8 cellular contexts compared by ENCODE assay signal in genomic region chr15:51382787-51383186, GRCh38. TPM values are rescaled to one million over a fixed set of nuclear protein-coding genes. Genes with fewer than 3 reads are reported as not detected.
DNase-seq lines count a peak whose midpoint lies in the region; ATAC-seq and TF ChIP-seq lines count a peak whose summit lies in the region.

No MANE protein-coding gene starts in this region.

- no peak overlapping the region for H3K4me3 ChIP-seq in BE2C (ENCODE audit: low read depth, low read length)
- H3K4me3 ChIP-seq in OCI-LY3 (ENCODE audit: low read length) = no peak overlapping the region
- H3K4me3 ChIP-seq in fibroblast of mammary gland (ENCODE audit: control insufficient read depth, low read depth, low read length) = no peak overlapping the region
- no peak overlapping the region for H3K4me3 ChIP-seq in testis

- 29 to 39% methylated on average over 4 of the region's 4 CpGs for WGBS in testis, 2 donors

- H3K27ac ChIP-seq in OCI-LY3 (ENCODE audit: low read length) = no peak overlapping the region
- no peak overlapping the region for H3K27ac ChIP-seq in testis

- ATAC-seq in HG02885 (IDR thresholded peaks at IDR 0.05; ENCODE audit: poor library complexity, unreplicated experiment) = no peak

- TF ChIP-seq CTCF in BE2C (IDR thresholded peaks at IDR 0.05; ENCODE audit: low read depth, low read length) (peak; percentile 81), OCI-LY3 (IDR thresholded peaks at IDR 0.05; ENCODE audit: low read depth, low read length) (peak; percentile 60), fibroblast of mammary gland (conservative IDR thresholded peaks at IDR 0.05; ENCODE audit: control insufficient read depth, insufficient read depth, low read depth, low read length) (peak; percentile 78), testis (IDR thresholded peaks at IDR 0.05) (peak; percentile 38 to 59 (median 45))

- no peak overlapping the region for H3K9ac ChIP-seq in OCI-LY3 (ENCODE audit: low read length)

- H3K27me3 ChIP-seq in BE2C (no peaks in the 10 kb centered on the region), OCI-LY3 (ENCODE audit: low read depth, low read length) (no peaks in the 10 kb centered on the region; the same call in 1 of the 2 replicates), testis (no peaks in the 10 kb centered on the region)

- H3K9me3 ChIP-seq in BE2C = no peaks in the 10 kb centered on the region
- H3K9me3 ChIP-seq in OCI-LY3 (ENCODE audit: insufficient read depth, low read length) = no peaks in the 10 kb centered on the region
- no peaks in the 10 kb centered on the region for H3K9me3 ChIP-seq in testis

- no peak overlapping the region for H3K4me2 ChIP-seq in OCI-LY3 (ENCODE audit: low read length)

- no peaks in the 10 kb centered on the region for H3K36me3 ChIP-seq in BE2C
- H3K36me3 ChIP-seq in OCI-LY3 (replicated peaks; ENCODE audit: low read depth, low read length) = no peaks in the 10 kb centered on the region
- H3K36me3 ChIP-seq in testis (ENCODE audit: low read depth, missing control alignments) = no peaks in the 10 kb centered on the region

- TF ChIP-seq POLR2A in testis (IDR thresholded peaks at IDR 0.05) = no peak

- intact Hi-C loops in testis (cut with DNase I; ENCODE audit: low total_unique reads) = no loop called here

- DNase-seq in BE2C (peak; percentile 66), H4 (ENCODE audit: low spot score) (peak; percentile 42), fibroblast of mammary gland (ENCODE audit: low read depth) (peak; percentile 60), testis (peak; percentile 65), GOT3 (lab: John Stamatoyannopoulos, UW) (no peak)
- DNase-seq in activated CD4-positive, CD25-positive, alpha-beta regulatory T cell treated with anti-CD3 and anti-CD28 coated beads, Interleukin-2, amount 50 U/mL, for 72 hours = no peak

- no peaks in the 10 kb centered on the region for H3K79me2 ChIP-seq in OCI-LY3 (ENCODE audit: low read length)

- no peaks in the 10 kb centered on the region for H4K20me1 ChIP-seq in OCI-LY3 (ENCODE audit: insufficient read depth, low read length)

- no peak overlapping the region for H2AFZ ChIP-seq in OCI-LY3 (ENCODE audit: low read depth, low read length)

- H3K4me1 ChIP-seq in BE2C (peaks cover 8% of the 10 kb centered on the region), OCI-LY3 (ENCODE audit: low read length) (peaks cover 22% of the 10 kb centered on the region), testis (peaks cover 4% of the 10 kb centered on the region)

RNA-seq across cellular contexts. Expression of gene GLDN, which starts 41.3 kb away (rescaled TPM):
- polyA plus RNA-seq in BE2C (2012; ENCODE audit: insufficient read depth, insufficient read length, low read depth) = not detected
- total RNA-seq in H4 (2014; rRNA removed; shearing (Covaris generic)) = 55.3 and 66.0 TPM in 2 replicates
- total RNA-seq in testis = 1 to 10 TPM in 1 of 2 donors, under 1 TPM in 1; 0.37 to 1.3 TPM
- polyA plus RNA-seq in testis (ENCODE audit: insufficient read depth, low read depth, low replicate concordance) = 0.61 TPM

RNA-seq across cellular contexts. Expression of gene CYP19A1, which starts 44.4 kb away (rescaled TPM):
- polyA plus RNA-seq in BE2C (2012; ENCODE audit: insufficient read depth, insufficient read length, low read depth) = 0.56 TPM
- 0.90 and 4.8 TPM in 2 replicates for total RNA-seq in H4 (2014; rRNA removed; shearing (Covaris generic))
- total RNA-seq in testis = 1 to 10 TPM; 2.8 to 3.3 TPM
- polyA plus RNA-seq in testis (ENCODE audit: insufficient read depth, low read depth, low replicate concordance) = 29.0 TPM

Comparison
In these comparisons a context has a peak if more than half of its experiments do, and no peak if none do; other contexts are left out.
1. DNase-seq: peak in BE2C (single experiment), H4 (single experiment), fibroblast of mammary gland (single experiment) and testis (single experiment); none in GOT3 (single experiment) and activated CD4-positive, CD25-positive, alpha-beta regulatory T cell treated with anti-CD3 and anti-CD28 coated beads, Interleukin-2, amount 50 U/mL, for 72 hours (single experiment).
2. RNA of gene GLDN, which starts 41.3 kb away (total RNA-seq): 55.3 to 66.0 TPM in H4; 0.37 to 1.3 TPM in testis; every median in the first group is over 10 times any median in the second.
3. Peak in every context shown above with its lines, with median percentiles within 50 percentile points of each other: CTCF ChIP-seq.